8 cellular contexts compared by ENCODE assay signal in the genomic region with DNA sequence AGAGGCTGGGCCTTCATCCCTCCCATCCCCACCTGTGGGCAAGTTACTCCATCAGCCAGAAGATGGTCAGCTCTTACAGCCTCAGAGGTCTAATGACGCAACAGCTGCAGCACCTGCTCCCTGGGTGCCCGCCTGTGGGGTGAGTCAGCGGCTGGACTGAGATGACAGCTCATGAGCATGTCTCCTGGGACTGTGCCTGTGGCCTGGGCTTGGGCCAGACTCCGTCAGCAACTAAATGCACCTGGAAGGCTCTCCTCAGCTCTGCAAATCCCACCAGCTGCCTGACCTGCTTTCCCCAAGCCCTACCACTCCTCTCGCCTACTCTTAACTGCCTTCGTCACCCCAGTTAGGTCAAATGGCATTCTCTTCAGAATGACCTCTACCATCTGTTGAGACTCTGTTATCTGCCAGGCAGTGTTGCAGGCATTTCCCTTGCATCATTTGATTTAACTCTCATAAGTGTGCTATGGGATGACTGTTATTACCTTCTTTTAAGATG. TPM values are rescaled to one million over a fixed set of nuclear protein-coding genes. Genes with fewer than 3 reads are reported as not detected.
DNase-seq lines count a peak whose midpoint lies in the region; ATAC-seq and TF ChIP-seq lines count a peak whose summit lies in the region.
"Had no signal": no experiment of that assay in that cellular context is flagged by ENCODE, and none has a peak within 500 bp of the region (broad histone marks: within the 10 kb centered on the region; RNA-seq: fewer than 3 reads in every experiment).

No MANE protein-coding gene starts in this region.

- H3K27ac ChIP-seq in SJSA1 (no peak overlapping the region), A673 (ENCODE audit: low read depth, low read length, poor library complexity, severe bottlenecking) (no peak overlapping the region)
- H3K27ac ChIP-seq: lower lobe of right lung had no signal

- intact Hi-C loops in posterior cingulate gyrus (cut with DNase I) (no loop called here), A673 (cut with micrococcal nuclease; ENCODE audit: unreplicated experiment) (no loop called here)

- POLR2A ChIA-PET in A673 (lab: Charles Lee; ENCODE audit: low non-redundant PET), result no interaction called here

- H3K4me1 Mint-ChIP-seq in progenitor cell of endocrine pancreas (ENCODE audit: low read depth), result peaks cover 21% of the 10 kb centered on the region

- no peak for TF ChIP-seq CTCF in A673 (conservative IDR thresholded peaks at IDR 0.05; ENCODE audit: low read depth, low read length)
- no peak for TF ChIP-seq CTCF in progenitor cell of endocrine pancreas (IDR thresholded peaks at IDR 0.05; ENCODE audit: unreplicated experiment)

- DNase-seq in SJSA1 (ENCODE audit: low read depth in 1 of 2, low spot score in 2 of 2), result peak; percentile 20 to 77
- DNase-seq in left lobe of liver (ENCODE audit: low spot score), result peak; percentile 64
- no peak for DNase-seq in posterior cingulate gyrus
- no peak for DNase-seq in A673 (ENCODE audit: low spot score)
- DNase-seq in progenitor cell of endocrine pancreas (ENCODE audit: low spot score, unreplicated experiment), result no peak
- DNase-seq: lower lobe of right lung had no signal

- H3K36me3 ChIP-seq in SJSA1 (no peaks in the 10 kb centered on the region), A673 (ENCODE audit: insufficient read depth, low read length, poor library complexity, severe bottlenecking) (no peaks in the 10 kb centered on the region)
- H3K36me3 ChIP-seq: lower lobe of right lung had no signal

- H3K36me3 Mint-ChIP-seq in progenitor cell of endocrine pancreas (ENCODE audit: insufficient read depth), result no peaks in the 10 kb centered on the region

- no TSS peak for BruUV-seq in A673 (replicated peaks; lab: Mats Ljungman, UMichigan)

- CTCF ChIA-PET in A673 (lab: Charles Lee), result no interaction called here

- ATAC-seq in GM19043 (IDR thresholded peaks at IDR 0.05; ENCODE audit: low read depth, unreplicated experiment), result peak; percentile 63
- peak; percentile 65 for ATAC-seq in HG03342 (IDR thresholded peaks at IDR 0.05; ENCODE audit: unreplicated experiment)
- peak; percentile 86 for ATAC-seq in left lobe of liver

- no peak overlapping the region for H3K27ac Mint-ChIP-seq in progenitor cell of endocrine pancreas

- H3K4me1 ChIP-seq in SJSA1 (replicated peaks), result peaks cover 9% of the 10 kb centered on the region
- no peaks in the 10 kb centered on the region for H3K4me1 ChIP-seq in A673 (ENCODE audit: insufficient read depth, low read length, poor library complexity, severe bottlenecking)
- H3K4me1 ChIP-seq: lower lobe of right lung had no signal

- H3K4me3 Mint-ChIP-seq in progenitor cell of endocrine pancreas (ENCODE audit: low read depth), result no peak overlapping the region

- H3K27me3 Mint-ChIP-seq in progenitor cell of endocrine pancreas, result peaks cover 5% of the 10 kb centered on the region

- no peak overlapping the region for H3K4me3 ChIP-seq in SJSA1
- H3K4me3 ChIP-seq in A673 (ENCODE audit: low read depth, low read length, poor library complexity, severe bottlenecking), result no peak overlapping the region
- H3K4me3 ChIP-seq: lower lobe of right lung had no signal

- H3K9me3 ChIP-seq in SJSA1 (replicated peaks), result no peaks in the 10 kb centered on the region
- no peaks in the 10 kb centered on the region for H3K9me3 ChIP-seq in A673 (ENCODE audit: low read depth, low read length, poor library complexity, severe bottlenecking)
- H3K9me3 ChIP-seq: lower lobe of right lung had no signal

- no peaks in the 10 kb centered on the region for H3K9me3 Mint-ChIP-seq in progenitor cell of endocrine pancreas (ENCODE audit: low read depth)

- H3K27me3 ChIP-seq in SJSA1 (replicated peaks) (no peaks in the 10 kb centered on the region), A673 (replicated peaks; ENCODE audit: insufficient read depth, low read depth, low read length, poor library complexity) (no peaks in the 10 kb centered on the region)

RNA-seq across cellular contexts. Expression of a gene that starts 47.7 kb away (rescaled TPM):
- 44.4 and 48.2 TPM in 2 replicates for total RNA-seq in SJSA1 (2014; rRNA removed; shearing (Covaris generic))
- 40.9 TPM for total RNA-seq in left lobe of liver
- total RNA-seq in A673 (2021), result 35.1 and 45.6 TPM in 2 replicates
- total RNA-seq in progenitor cell of endocrine pancreas, result 43.9 and 48.9 TPM in 2 replicates

Comparison
In these comparisons a context has a peak if more than half of its experiments do, and no peak if none do; other contexts are left out.
1. DNase-seq: peak in SJSA1 (2 of 2) and left lobe of liver (single experiment); none in posterior cingulate gyrus (0 of 10), A673 (single experiment) and progenitor cell of endocrine pancreas (single experiment).
2. Peak in every context shown above with its lines, with median percentiles within 50 percentile points of each other: ATAC-seq.